8 cellular contexts compared by ENCODE assay signal in genomic region chr10:99431190-99431549, GRCh38. TPM values are rescaled to one million over a fixed set of nuclear protein-coding genes. Genes with fewer than 3 reads are reported as not detected.
A peak's percentile ranks its signal among the peaks of the same experiment; 100 is the strongest.
DNase-seq lines count a peak whose midpoint lies in the region; ATAC-seq and TF ChIP-seq lines count a peak whose summit lies in the region.

No MANE protein-coding gene starts in this region.

- peaks cover 8% of the 10 kb centered on the region for H3K4me1 ChIP-seq in hepatocyte (ENCODE audit: insufficient read depth)

- H3K9me2 ChIP-seq in hepatocyte (replicated peaks; ENCODE audit: insufficient read depth) = no peaks in the 10 kb centered on the region

- peaks cover 55% of the 10 kb centered on the region for H3K79me2 ChIP-seq in hepatocyte

- peak overlapping the region; percentile 62 for H2AFZ ChIP-seq in hepatocyte

- peak overlapping the region; percentile 90 for H3K4me3 ChIP-seq in astrocyte of the cerebellum (ENCODE audit: low read depth, low read length)
- peak overlapping the region; percentile 54 for H3K4me3 ChIP-seq in hepatocyte

- H3K4me2 ChIP-seq in hepatocyte = peak overlapping the region; percentile 97

- no peaks in the 10 kb centered on the region for H3K27me3 ChIP-seq in hepatocyte

- H3K36me3 ChIP-seq in hepatocyte (replicated peaks; ENCODE audit: insufficient read depth, low read depth) = no peaks in the 10 kb centered on the region

- H4K20me1 ChIP-seq in hepatocyte (ENCODE audit: insufficient read depth, poor library complexity, severe bottlenecking) = no peaks in the 10 kb centered on the region

- DNase-seq in A172 (ENCODE audit: low spot score) (peak; percentile 55), GM03348 (ENCODE audit: low spot score) (peak; percentile 51), NCI-H69 (lab: John Stamatoyannopoulos, UW) (peak; percentile 56), astrocyte of the cerebellum (ENCODE audit: low read depth) (no peak), hepatocyte (ENCODE audit: low spot score) (peak; percentile 61), posterior cingulate gyrus (peak; percentile 30 to 94 (median 60))
- no peak for DNase-seq in stimulated activated naive CD4-positive, alpha-beta T cell treated with Interleukin-2 at 50 U/mL for 16 hours (lab: John Stamatoyannopoulos, UW)

- peak overlapping the region; percentile 83 for H3K27ac ChIP-seq in hepatocyte

- intact Hi-C loops in posterior cingulate gyrus (cut with DNase I) = loop anchor here (2.0 to 5.0 kb wide), 2 partner anchors 38 to 301 kb away; partner anchors contain the start of genes COX15 and CUTC

- ATAC-seq in HG03280 (IDR thresholded peaks at IDR 0.05; ENCODE audit: unreplicated experiment) = no peak

- TF ChIP-seq CTCF in astrocyte of the cerebellum (IDR thresholded peaks at IDR 0.05; ENCODE audit: low read depth, low read length, missing control alignments) (no peak), hepatocyte (IDR thresholded peaks at IDR 0.05; ENCODE audit: poor library complexity) (no peak)

- WGBS in hepatocyte (ENCODE audit: low lambda C conversion rate, missing lambda C conversion rate) = 1% methylated on average over 16 of the region's 16 CpGs

- no peaks in the 10 kb centered on the region for H3K9me3 ChIP-seq in hepatocyte (ENCODE audit: low read depth)

- in situ Hi-C loops in astrocyte of the cerebellum (cut with HindIII; ENCODE audit: low sequenced_read_pairs) = no loop called here

RNA-seq across cellular contexts. Expression of gene GOT1, which starts 0.7 kb away (rescaled TPM):
- 33.6 and 35.4 TPM in 2 replicates for total RNA-seq in A172 (2014; rRNA removed; shearing (Covaris generic))
- total RNA-seq in hepatocyte = 51.1 and 59.0 TPM in 2 replicates
- polyA plus RNA-seq in hepatocyte = 53.1 and 60.8 TPM in 2 replicates

Comparison
In these comparisons a context has a peak if more than half of its experiments do, and no peak if none do; other contexts are left out.
1. DNase-seq: peak in A172 (single experiment), GM03348 (single experiment), NCI-H69 (single experiment), hepatocyte (single experiment) and posterior cingulate gyrus (10 of 10); none in astrocyte of the cerebellum (single experiment) and stimulated activated naive CD4-positive, alpha-beta T cell treated with Interleukin-2 at 50 U/mL for 16 hours (single experiment).